In the genomic region with DNA sequence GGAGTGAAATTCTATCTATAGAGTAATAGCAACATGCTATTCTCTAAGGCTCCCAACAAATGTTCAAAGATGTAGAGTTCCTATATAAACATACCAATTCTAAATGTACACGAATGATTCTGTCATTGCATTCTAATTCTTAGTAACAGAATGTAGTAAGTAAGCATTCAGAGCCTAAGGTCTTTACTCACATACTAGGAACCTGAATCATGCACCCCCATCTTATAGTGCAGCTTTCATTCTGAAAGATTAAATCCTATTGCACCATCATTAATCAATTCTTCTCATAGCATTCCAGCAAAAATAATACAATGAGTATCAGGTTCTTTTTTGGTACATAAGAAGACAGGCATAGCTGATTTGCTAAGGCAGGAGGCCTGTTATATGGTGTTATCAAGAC, we compare ENCODE assay signal across 30 cellular contexts.
"Had no signal": no experiment of that assay in that cellular context is flagged by ENCODE, and none has a peak within 500 bp of the region (broad histone marks: within the 10 kb centered on the region; RNA-seq: fewer than 3 reads in every experiment).

No MANE protein-coding gene starts in this region.

- H3K4me1 ChIP-seq: heart right ventricle, left ventricle myocardium inferior, lower lobe of right lung, psoas muscle, sigmoid colon, stomach, vagina had no signal

- DNase-seq: dorsolateral prefrontal cortex; effector CD4-positive, alpha-beta T cell; foreskin melanocyte; glutamatergic neuron; heart right ventricle; hippocampal formation; islet precursor cell; kidney glomerular epithelial cell; left colon; left ventricle myocardium inferior; lower lobe of right lung; naive thymus-derived CD8-positive, alpha-beta T cell; nephron progenitor cell; nucleus accumbens; ovary; posterior cingulate gyrus; psoas muscle; right cardiac atrium; sigmoid colon; small intestine; stimulated activated CD4-positive, alpha-beta T cell treated with anti-CD3 and anti-CD28 coated beads, Interleukin-1b, Interleukin-23, amount 100 ng/mL, for 48 hours; stimulated activated CD4-positive, alpha-beta T cell treated with anti-CD3 and anti-CD28 coated beads, Interleukin-4, amount 100 ng/mL, for 1 hour; stimulated activated CD8-positive, alpha-beta memory T cell treated with anti-CD3 and anti-CD28 coated beads, Interleukin-4, amount 100 ng/mL, for 48 hours; stimulated activated naive CD4-positive, alpha-beta T cell treated with Interleukin-2 at 50 U/mL for 16 hours; stomach; thyroid gland; trophoblast cell had no signal

- H3K27ac ChIP-seq: dorsolateral prefrontal cortex, epithelial cell of prostate, heart right ventricle, left ventricle myocardium inferior, lower lobe of right lung, ovary, psoas muscle, sigmoid colon, stomach, thyroid gland, vagina had no signal

- H3K36me3 ChIP-seq: heart right ventricle, left ventricle myocardium inferior, lower lobe of right lung, ovary, sigmoid colon, stomach, thyroid gland, vagina had no signal

- H3K27me3 ChIP-seq: dorsolateral prefrontal cortex, heart right ventricle, ovary, sigmoid colon, stomach, thyroid gland, vagina had no signal

- ATAC-seq: esophagus mucosa; heart right ventricle; left colon; lower lobe of right lung; naive thymus-derived CD8-positive, alpha-beta T cell; psoas muscle; right cardiac atrium had no signal

- H3K9me3 ChIP-seq: heart right ventricle, left ventricle myocardium inferior, lower lobe of right lung, ovary, psoas muscle, sigmoid colon, stomach, thyroid gland, vagina had no signal

- H3K4me3 ChIP-seq: dorsolateral prefrontal cortex, heart right ventricle, left ventricle myocardium inferior, lower lobe of right lung, ovary, psoas muscle, sigmoid colon, stomach, thyroid gland, vagina had no signal
